10 cellular contexts compared by ENCODE assay signal in genomic region chr10:33612551-33612950, GRCh38.
A peak's percentile ranks its signal among the peaks of the same experiment; 100 is the strongest.
DNase-seq lines count a peak whose midpoint lies in the region; ATAC-seq, FAIRE-seq and TF ChIP-seq lines count a peak whose summit lies in the region.
"Had no signal": no experiment of that assay in that cellular context is flagged by ENCODE, and none has a peak within 500 bp of the region (broad histone marks: within the 10 kb centered on the region; RNA-seq: fewer than 3 reads in every experiment).

No MANE protein-coding gene starts in this region.

- TF ChIP-seq CTCF in AG04449 (IDR thresholded peaks at IDR 0.05; ENCODE audit: insufficient read depth, low read length, missing control alignments) (no peak), astrocyte of the spinal cord (IDR thresholded peaks at IDR 0.05; ENCODE audit: low read depth, low read length) (no peak), HepG2 (CRISPR knock-in tag; IDR thresholded peaks at IDR 0.05) (no peak)

- intact Hi-C loops in HepG2 (cut with micrococcal nuclease; ENCODE audit: unreplicated experiment), result no loop called here

- ATAC-seq in HG02610 (IDR thresholded peaks at IDR 0.05; ENCODE audit: unreplicated experiment) (peak; percentile 41), HepG2 (no peak), HG03457 (IDR thresholded peaks at IDR 0.05; ENCODE audit: unreplicated experiment) (no peak)

- in situ Hi-C loops in astrocyte of the spinal cord (cut with HindIII; ENCODE audit: low sequenced_read_pairs) (no loop called here), HepG2 (cut with HindIII; ENCODE audit: extremely low pct_ligation_motif_present, low pct_unique_long_range_greater_than_20kb) (no loop called here)

- H3K4me2 ChIP-seq in HepG2 (ENCODE audit: low read depth, low read length), result no peak overlapping the region

- H3K36me3 ChIP-seq in HepG2 (replicated peaks in 1 of 2; ENCODE audit: control insufficient read depth in 1 of 2, insufficient read depth in 2 of 2, low read length in 2 of 2), result no peaks in the 10 kb centered on the region

- no peak for FAIRE-seq in HepG2 (lab: Jason Lieb, UNC)
- FAIRE-seq: islet of Langerhans had no signal

- BruUV-seq in HepG2 (replicated peaks; lab: Mats Ljungman, UMichigan), result no TSS peak

- no peak overlapping the region for H2AFZ ChIP-seq in HepG2 (ENCODE audit: low read length)

- 0 out of 2 replicates have a peak, but pooled peaks cover 6% of the 10 kb centered on the region for H3K9me3 ChIP-seq in HepG2 (ENCODE audit: low read length)

- POLR2A ChIA-PET in AG04449 (lab: Yijun Ruan, JAX) (no interaction called here), HepG2 (lab: Yijun Ruan, JAX) (no interaction called here)

- TF ChIP-seq EP300 in HepG2 (IDR thresholded peaks at IDR 0.05; ENCODE audit: low read depth in 2 of 2, low read length in 2 of 2), result no peak
- no peak for TF ChIP-seq EP300 in HepG2 (CRISPR knock-in tag; IDR thresholded peaks at IDR 0.05; ENCODE audit: borderline replicate concordance)

- WGBS in HepG2 (ENCODE audit: low lambda C conversion rate), result 25% methylated on average over 3 of the region's 3 CpGs

- H3K4me1 ChIP-seq in HepG2 (ENCODE audit: insufficient read depth, low read length), result no peaks in the 10 kb centered on the region

- no peaks in the 10 kb centered on the region for H4K20me1 ChIP-seq in HepG2 (ENCODE audit: insufficient read depth, low read length)

- TF ChIP-seq RAD21 in HepG2 (CRISPR knock-in tag; IDR thresholded peaks at IDR 0.05), result no peak

- H3K4me3 ChIP-seq in AG04449 (ENCODE audit: low read depth, low read length), result no peak overlapping the region
- H3K4me3 ChIP-seq in astrocyte of the spinal cord (ENCODE audit: low read depth, low read length), result no peak overlapping the region
- H3K4me3 ChIP-seq in HepG2 (replicated peaks in 1 of 3; ENCODE audit: insufficient read depth in 1 of 3, low read depth in 2 of 3, low read length in 3 of 3), result no peak overlapping the region

- DNase-seq in AG04449 (ENCODE audit: low read depth, low spot score) (peak; percentile 24), astrocyte of the spinal cord (ENCODE audit: low read depth, low spot score) (peak; percentile 80), HepG2 (ENCODE audit: low spot score) (no peak), DMS79 treated with DMSO at 0.1 percent for 48 hours (lab: John Stamatoyannopoulos, UW) (no peak), COLO829 (ENCODE audit: low spot score) (no peak), kidney glomerular epithelial cell (lab: John Stamatoyannopoulos, UW) (no peak)

- CTCF ChIA-PET in AG04449 (lab: Yijun Ruan, JAX) (no interaction called here), HepG2 (lab: Yijun Ruan, JAX; ENCODE audit: low intra/inter-chr PET ratio, low total read pairs) (no interaction called here)

- no peaks in the 10 kb centered on the region; a peak in 1 of 5 replicates for H3K27me3 ChIP-seq in HepG2 (ENCODE audit: control insufficient read depth in 1 of 2, insufficient read depth in 2 of 2, low read length in 2 of 2)

- no peaks in the 10 kb centered on the region for H3K79me2 ChIP-seq in HepG2 (ENCODE audit: insufficient read depth, low read length)

- TF ChIP-seq POLR2A in HepG2 (IDR thresholded peaks at IDR 0.05; ENCODE audit: insufficient read depth in 1 of 2, low read depth in 2 of 2, low read length in 2 of 2), result no peak

- H3K27ac ChIP-seq in HepG2 (ENCODE audit: extremely low read length, insufficient read depth, low read length), result no peak overlapping the region
- H3K27ac ChIP-seq: C4-2B had no signal

- H3K9ac ChIP-seq in HepG2 (ENCODE audit: insufficient read depth, low read depth, low read length), result no peak overlapping the region

TF ChIP-seq in HepG2, 621 proteins besides CTCF, POLR2A, EP300 and RAD21:
- TF ChIP-seq ZNF30 (CRISPR knock-in tag; IDR thresholded peaks at IDR 0.05), result no peak
- TF ChIP-seq CEBPB (IDR thresholded peaks at IDR 0.05; ENCODE audit: borderline replicate concordance, low read depth, low read length), result peak; percentile 71
- no peak for TF ChIP-seq RAD51 (IDR thresholded peaks at IDR 0.05; ENCODE audit: borderline replicate concordance)
- no peak for TF ChIP-seq HOXA7 (CRISPR knock-in tag; IDR thresholded peaks at IDR 0.05)
- TF ChIP-seq TBX3 (IDR thresholded peaks at IDR 0.05; ENCODE audit: borderline replicate concordance), result no peak
- TF ChIP-seq REL (CRISPR knock-in tag; conservative IDR thresholded peaks at IDR 0.05), result no peak
- no peak for TF ChIP-seq RORA (CRISPR knock-in tag; IDR thresholded peaks at IDR 0.05)
- no peak for TF ChIP-seq JDP2 (CRISPR knock-in tag; IDR thresholded peaks at IDR 0.05; ENCODE audit: borderline replicate concordance)
- TF ChIP-seq ZNF660 (CRISPR knock-in tag; IDR thresholded peaks at IDR 0.05; ENCODE audit: borderline replicate concordance, low read depth), result no peak

Comparison
In these comparisons a context has a peak if more than half of its experiments do, and no peak if none do; other contexts are left out.
1. DNase-seq: peak in AG04449 (single experiment) and astrocyte of the spinal cord (single experiment); none in HepG2 (single experiment), DMS79 treated with DMSO at 0.1 percent for 48 hours (single experiment), COLO829 (single experiment) and kidney glomerular epithelial cell (single experiment).